In genomic region chr11:5683636-5684387, GRCh38 we compare ENCODE assay signal across 10 cellular contexts. TPM values are rescaled to one million over a fixed set of nuclear protein-coding genes. Genes with fewer than 3 reads are reported as not detected.
DNase-seq lines count a peak whose midpoint lies in the region; ATAC-seq, FAIRE-seq and TF ChIP-seq lines count a peak whose summit lies in the region.
"Not testable (repeated sequence)": the region's sequence is repeated elsewhere in the genome, so short reads cannot be mapped to it uniquely, and the experiment has no call there.
"Had no signal": no experiment of that assay in that cellular context is flagged by ENCODE, and none has a peak within 500 bp of the region (broad histone marks: within the 10 kb centered on the region; RNA-seq: fewer than 3 reads in every experiment).

No MANE protein-coding gene starts in this region.

- FAIRE-seq in kidney (lab: Jason Lieb, UNC) = not testable (repeated sequence)

- not testable (repeated sequence) for H3K79me2 ChIP-seq in parathyroid adenoma

- peak in 25 of 34 experiments; percentile 4 to 51 (median 19) for DNase-seq in T-cell
- DNase-seq in activated naive CD4-positive, alpha-beta T cell treated with anti-CD3 and anti-CD28 coated beads for 36 hours = peak; percentile 60
- peak in 2 of 3 donors; percentile 16 to 28 for DNase-seq in effector memory CD4-positive, alpha-beta T cell
- DNase-seq in kidney = not testable (repeated sequence)

- H3K9me3 Mint-ChIP-seq in T-cell; activated naive CD4-positive, alpha-beta T cell treated with anti-CD3 and anti-CD28 coated beads for 36 hours: not testable (repeated sequence)

- H3K4me3 ChIP-seq in BLaER1 (peak overlapping the region; percentile 72), kidney (ENCODE audit: low read length in 2 of 2) (peak overlapping the region; percentile 73 to 83), parathyroid adenoma (ENCODE audit: low read depth, low read length) (peak overlapping the region; percentile 75), stomach smooth muscle (ENCODE audit: low read length in 2 of 2) (peak overlapping the region; percentile 64 to 81)
- H3K4me3 ChIP-seq in effector memory CD4-positive, alpha-beta T cell (ENCODE audit: insufficient read depth, low read depth, low read length, poor library complexity, severe bottlenecking) = peak overlapping the region; percentile 84

- peaks cover 46 to 65% (median 63%) of the 10 kb centered on the region in 3 donors for H3K4me1 Mint-ChIP-seq in T-cell
- H3K4me1 Mint-ChIP-seq in activated naive CD4-positive, alpha-beta T cell treated with anti-CD3 and anti-CD28 coated beads for 36 hours (ENCODE audit: low read depth) = peaks cover 38% of the 10 kb centered on the region

- H3K4me3 Mint-ChIP-seq in T-cell = peak overlapping the region; percentile 89 to 96 (median 95)
- H3K4me3 Mint-ChIP-seq in activated naive CD4-positive, alpha-beta T cell treated with anti-CD3 and anti-CD28 coated beads for 36 hours = peak overlapping the region; percentile 96

- CTCF ChIA-PET in T-cell (lab: Charles Lee) = interaction anchor here (0.6 to 2.8 kb wide), 13 partner anchors 11 to 550 kb away, joined by 3 to 17 read pairs (median 6); partner anchors contain the start of genes FHIP1B (in 1 of the 2) and OR52N2 (in 1 of the 2)
- CTCF ChIA-PET in activated naive CD4-positive, alpha-beta T cell treated with anti-CD3 and anti-CD28 coated beads for 36 hours (lab: Charles Lee) = interaction anchor here (0.6 to 2.2 kb wide), 18 partner anchors 12 to 212 kb away, joined by 3 to 7 read pairs (median 4); partner anchors contain the start of genes OR52N2 and TRIM34

- H3K9me3 ChIP-seq in BLaER1 = peaks cover 18% of the 10 kb centered on the region
- not testable (repeated sequence) for H3K9me3 ChIP-seq in effector memory CD4-positive, alpha-beta T cell (ENCODE audit: control insufficient read depth, low read length); kidney (ENCODE audit: control insufficient read depth in 1 of 2, low read length in 2 of 2); parathyroid adenoma (ENCODE audit: control insufficient read depth, low read length); stomach smooth muscle (ENCODE audit: control insufficient read depth in 2 of 2, low read length in 2 of 2)

- not testable (repeated sequence) for TF ChIP-seq CTCF in kidney (IDR thresholded peaks at IDR 0.05; ENCODE audit: borderline replicate concordance, extremely low read depth, insufficient read depth); parathyroid adenoma (IDR thresholded peaks at IDR 0.05)

- not testable (repeated sequence) for H3K27me3 Mint-ChIP-seq in T-cell; activated naive CD4-positive, alpha-beta T cell treated with anti-CD3 and anti-CD28 coated beads for 36 hours (ENCODE audit: low read depth)

- POLR2A ChIA-PET in T-cell (lab: Charles Lee) = interaction anchor here in 1 of 2 donors (1.1 kb wide), 1 partner anchor 9 kb away, joined by 3 read pairs; no protein-coding TSS in a partner anchor

- peak overlapping the region; percentile 68 for H2AFZ ChIP-seq in parathyroid adenoma

- H4K20me1 ChIP-seq in BLaER1 = peaks cover 12% of the 10 kb centered on the region; the same call in 1 of the 2 replicates

- H3K9ac ChIP-seq in BLaER1 (peak overlapping the region; percentile 82), kidney (ENCODE audit: low read length in 2 of 2) (peak overlapping the region; percentile 67 to 88), stomach smooth muscle (ENCODE audit: low read length in 2 of 2) (peak overlapping the region; percentile 73 to 83)
- not testable (repeated sequence) for H3K9ac ChIP-seq in parathyroid adenoma

- peak overlapping the region; percentile 82 for H3K27ac ChIP-seq in BLaER1
- peak overlapping the region; percentile 90 for H3K27ac ChIP-seq in effector memory CD4-positive, alpha-beta T cell (ENCODE audit: insufficient read depth, low read length, poor library complexity, severe bottlenecking)
- peak overlapping the region; percentile 93 to 94 for H3K27ac ChIP-seq in kidney (ENCODE audit: low read depth in 2 of 2, low read length in 2 of 2)
- peak overlapping the region; percentile 86 for H3K27ac ChIP-seq in parathyroid adenoma
- H3K27ac ChIP-seq in stomach smooth muscle (ENCODE audit: low read length) = peak overlapping the region; percentile 62

- H3K27ac Mint-ChIP-seq in T-cell = peak overlapping the region; percentile 97 to 98
- peak overlapping the region; percentile 95 for H3K27ac Mint-ChIP-seq in activated naive CD4-positive, alpha-beta T cell treated with anti-CD3 and anti-CD28 coated beads for 36 hours

- ATAC-seq in HG02884 (IDR thresholded peaks at IDR 0.05; ENCODE audit: unreplicated experiment) = peak; percentile 1
- not testable (repeated sequence) for ATAC-seq in T-cell (replicated peaks in 1 of 4)

- intact Hi-C loops in activated naive CD4-positive, alpha-beta T cell treated with anti-CD3 and anti-CD28 coated beads for 36 hours (cut with micrococcal nuclease) = loop anchor here (1.0 to 2.0 kb wide), 7 partner anchors 17 to 551 kb away; partner anchors contain the start of genes FHIP1B and OR52N2
- intact Hi-C loops in kidney (cut with DNase I) = not testable (repeated sequence)

- peaks cover 34% of the 10 kb centered on the region for H3K36me3 ChIP-seq in BLaER1
- peaks cover 10% of the 10 kb centered on the region for H3K36me3 ChIP-seq in effector memory CD4-positive, alpha-beta T cell (ENCODE audit: control insufficient read depth, insufficient read depth, low read length)
- H3K36me3 ChIP-seq in kidney (ENCODE audit: control insufficient read depth in 1 of 2, insufficient read depth in 2 of 2, low read length in 2 of 2); parathyroid adenoma (ENCODE audit: control insufficient read depth, insufficient read depth, low read length); stomach smooth muscle (ENCODE audit: control insufficient read depth in 2 of 2, insufficient read depth in 2 of 2, low read length in 2 of 2): not testable (repeated sequence)

- H3K36me3 Mint-ChIP-seq in T-cell = peaks cover 28% of the 10 kb centered on the region
- H3K36me3 Mint-ChIP-seq in activated naive CD4-positive, alpha-beta T cell treated with anti-CD3 and anti-CD28 coated beads for 36 hours (ENCODE audit: low read depth) = peaks cover 14% of the 10 kb centered on the region

- peak overlapping the region; percentile 95 for H3K4me2 ChIP-seq in BLaER1
- H3K4me2 ChIP-seq in parathyroid adenoma (ENCODE audit: low read length) = peak overlapping the region; percentile 75

- H3K4me1 ChIP-seq in BLaER1 = peaks cover 11% of the 10 kb centered on the region
- H3K4me1 ChIP-seq in effector memory CD4-positive, alpha-beta T cell (ENCODE audit: control insufficient read depth, insufficient read depth, low read length, poor library complexity, severe bottlenecking); kidney (ENCODE audit: control insufficient read depth in 1 of 2, insufficient read depth in 1 of 2, low read depth in 1 of 2, low read length in 2 of 2); parathyroid adenoma: not testable (repeated sequence)
- H3K4me1 ChIP-seq in stomach smooth muscle (ENCODE audit: control insufficient read depth, insufficient read depth, low read length) = peaks cover 12% of the 10 kb centered on the region

- H3K27me3 ChIP-seq in BLaER1; effector memory CD4-positive, alpha-beta T cell (replicated peaks; ENCODE audit: control insufficient read depth, insufficient read depth, low read length, poor library complexity, severe bottlenecking); parathyroid adenoma (ENCODE audit: control insufficient read depth, insufficient read depth, low read length); stomach smooth muscle (ENCODE audit: control insufficient read depth in 1 of 2, insufficient read depth in 2 of 2, low read length in 2 of 2): not testable (repeated sequence)

RNA-seq across cellular contexts. Expression of gene TRIM5, which starts 1.1 kb away (rescaled TPM):
- 10 to 100 TPM; 17.6 to 38.2 (median 31.6) TPM for total RNA-seq in T-cell
- total RNA-seq in activated naive CD4-positive, alpha-beta T cell treated with anti-CD3 and anti-CD28 coated beads for 36 hours = 10 to 100 TPM; 37.2 to 38.0 TPM
- 27.7 TPM for total RNA-seq in kidney
- 11.2 TPM for polyA plus RNA-seq in kidney (ENCODE audit: insufficient read depth, low read depth, low replicate concordance)

RNA-seq across cellular contexts. Expression of gene TRIM22, which starts 5.8 kb away (rescaled TPM):
- total RNA-seq in T-cell (100 to 1,000 TPM; 256 to 397 (median 320) TPM), kidney (80.9 TPM)
- 100 to 1,000 TPM; 280 to 292 TPM for total RNA-seq in activated naive CD4-positive, alpha-beta T cell treated with anti-CD3 and anti-CD28 coated beads for 36 hours
- 11.5 TPM for polyA plus RNA-seq in kidney (ENCODE audit: insufficient read depth, low read depth, low replicate concordance)

RNA-seq across cellular contexts. Expression of gene OR56B1, which starts 52.4 kb away (rescaled TPM):
- under 1 TPM; 0.20 to 0.78 (median 0.37) TPM for total RNA-seq in T-cell
- under 1 TPM in 1 of 2 experiments, not detected in 1; 0.20 TPM for total RNA-seq in activated naive CD4-positive, alpha-beta T cell treated with anti-CD3 and anti-CD28 coated beads for 36 hours
- 0.28 TPM for total RNA-seq in kidney
- not detected for polyA plus RNA-seq in kidney (ENCODE audit: insufficient read depth, low read depth, low replicate concordance)
- total RNA-seq: LHCN-M2, pulmonary artery endothelial cell had no signal

RNA-seq across cellular contexts. Expression of gene TRIM34, which starts 59.0 kb away (rescaled TPM):
- total RNA-seq in T-cell (10 to 100 TPM in 3 of 5 donors, 1 to 10 TPM in 2; 7.4 to 13.5 (median 10.4) TPM), kidney (6.7 TPM)
- 10 to 100 TPM; 12.8 to 12.9 TPM for total RNA-seq in activated naive CD4-positive, alpha-beta T cell treated with anti-CD3 and anti-CD28 coated beads for 36 hours
- polyA plus RNA-seq in kidney (ENCODE audit: insufficient read depth, low read depth, low replicate concordance) = 5.9 TPM
